In the genomic region with DNA sequence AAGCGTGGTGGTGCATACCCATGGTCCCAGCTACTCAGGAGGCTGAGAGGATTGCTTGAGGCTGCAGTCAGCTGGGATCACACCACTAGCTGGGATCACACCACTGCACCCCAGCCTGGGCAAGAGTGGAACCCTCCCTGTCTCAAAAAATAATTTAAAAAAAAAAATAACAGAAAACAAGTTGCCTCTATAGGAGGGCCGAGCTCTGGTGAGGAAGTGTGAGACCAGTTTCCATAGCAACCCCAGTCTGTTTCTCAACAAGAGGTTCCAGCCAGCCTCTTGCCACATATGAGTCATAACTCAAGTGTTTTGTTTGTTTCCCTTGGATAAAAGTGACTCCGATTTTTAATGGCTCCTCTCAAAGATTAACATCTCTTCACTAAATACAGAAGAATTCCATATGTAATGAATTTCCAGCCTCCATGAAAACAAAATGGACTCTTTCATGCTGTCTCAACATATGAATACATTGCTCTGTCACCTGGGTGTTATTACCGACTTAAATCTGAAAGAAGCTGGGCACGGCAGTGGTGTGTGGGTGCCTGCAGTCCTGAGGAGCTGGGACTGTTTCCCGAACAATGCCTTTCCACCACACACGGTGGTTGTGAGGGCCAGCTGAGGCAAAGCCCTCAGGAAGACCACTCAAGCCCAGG, we compare ENCODE assay signal across 8 cellular contexts. TPM values are rescaled to one million over a fixed set of nuclear protein-coding genes. Genes with fewer than 3 reads are reported as not detected.
DNase-seq lines count a peak whose midpoint lies in the region; ATAC-seq and TF ChIP-seq lines count a peak whose summit lies in the region.

No MANE protein-coding gene starts in this region.

- DNase-seq in COR-L47 (lab: John Stamatoyannopoulos, UW) (peak; percentile 46), fibroblast of gingiva (ENCODE audit: low read depth) (peak; percentile 99)
- DNase-seq in activated T-cell treated with anti-CD3 and anti-CD28 coated beads, Interleukin-2, amount 50 U/mL, for 4 hours = peak; percentile 35
- peak; percentile 34 to 91 (median 75) for DNase-seq in naive thymus-derived CD8-positive, alpha-beta T cell

- H3K4me2 ChIP-seq in OCI-LY1 (ENCODE audit: low read length) = no peak overlapping the region

- no peaks in the 10 kb centered on the region for H3K9me2 ChIP-seq in OCI-LY1 (ENCODE audit: low read depth, low read length)

- H3F3A ChIP-seq in OCI-LY1 (ENCODE audit: insufficient read depth, low read length) = no peaks in the 10 kb centered on the region

- H3K9ac ChIP-seq in OCI-LY1 (ENCODE audit: low read length) = no peak overlapping the region

- no peak overlapping the region for H2AFZ ChIP-seq in OCI-LY1 (ENCODE audit: low read length)

- peak overlapping the region; percentile 98 to 100 (median 99) for H3K27ac Mint-ChIP-seq in naive thymus-derived CD8-positive, alpha-beta T cell

- no peak for TF ChIP-seq CTCF in OCI-LY1 (IDR thresholded peaks at IDR 0.05; ENCODE audit: low read length)

- ATAC-seq in GM19455 (IDR thresholded peaks at IDR 0.05; ENCODE audit: unreplicated experiment) (peak; percentile 96), HG03520 (IDR thresholded peaks at IDR 0.05; ENCODE audit: unreplicated experiment) (peak; percentile 97)
- peak; percentile 73 to 79 for ATAC-seq in activated T-cell treated with anti-CD3 and anti-CD28 coated beads, Interleukin-2, amount 50 U/mL, for 4 hours
- ATAC-seq in naive thymus-derived CD8-positive, alpha-beta T cell = peak; percentile 70

- H3K4me3 ChIP-seq in OCI-LY1 (ENCODE audit: low read depth, low read length, poor library complexity, severe bottlenecking) = no peak overlapping the region
- no peak overlapping the region for H3K4me3 ChIP-seq in thymus (ENCODE audit: low read length)

- no peaks in the 10 kb centered on the region for H4K20me1 ChIP-seq in OCI-LY1 (ENCODE audit: insufficient read depth, low read length)

- H3K4me3 Mint-ChIP-seq in activated T-cell treated with anti-CD3 and anti-CD28 coated beads, Interleukin-2, amount 50 U/mL, for 4 hours = peak overlapping the region; percentile 60
- H3K4me3 Mint-ChIP-seq in naive thymus-derived CD8-positive, alpha-beta T cell = peak overlapping the region; percentile 33 to 84 (median 70)

- H3K27ac ChIP-seq in OCI-LY1 (ENCODE audit: low read depth, low read length, poor library complexity, severe bottlenecking) (peak overlapping the region; percentile 29), thymus (ENCODE audit: low read depth) (peak overlapping the region; percentile 80)

- H3K27me3 ChIP-seq in OCI-LY1 (ENCODE audit: insufficient read depth, low read length) = no peaks in the 10 kb centered on the region
- no peaks in the 10 kb centered on the region for H3K27me3 ChIP-seq in thymus (ENCODE audit: control insufficient read depth, insufficient read depth)

- no peaks in the 10 kb centered on the region for H3K9me3 Mint-ChIP-seq in activated T-cell treated with anti-CD3 and anti-CD28 coated beads, Interleukin-2, amount 50 U/mL, for 4 hours
- no peaks in the 10 kb centered on the region for H3K9me3 Mint-ChIP-seq in naive thymus-derived CD8-positive, alpha-beta T cell

- H3K27me3 Mint-ChIP-seq in activated T-cell treated with anti-CD3 and anti-CD28 coated beads, Interleukin-2, amount 50 U/mL, for 4 hours (ENCODE audit: low read depth) = no peaks in the 10 kb centered on the region
- H3K27me3 Mint-ChIP-seq in naive thymus-derived CD8-positive, alpha-beta T cell = no peaks in the 10 kb centered on the region

- peaks cover 12% of the 10 kb centered on the region for H3K4me1 ChIP-seq in OCI-LY1 (ENCODE audit: insufficient read depth, low read length, severe bottlenecking)
- H3K4me1 ChIP-seq in thymus (ENCODE audit: control insufficient read depth, insufficient read depth, low read length) = no peaks in the 10 kb centered on the region

- POLR2A ChIA-PET in naive thymus-derived CD8-positive, alpha-beta T cell (lab: Charles Lee) = interaction anchor here (0.6 to 6.0 kb wide), 6 partner anchors 17 to 248 kb away, joined by 3 to 63 read pairs (median 7); a partner anchor contains a TSS

- H3K36me3 ChIP-seq in OCI-LY1 (ENCODE audit: insufficient read depth, low read length) (peaks cover 20% of the 10 kb centered on the region; the same call in 1 of the 2 replicates), thymus (ENCODE audit: control insufficient read depth, insufficient read depth) (peaks cover 51% of the 10 kb centered on the region)

- 30% methylated on average over 7 of the region's 7 CpGs for WGBS in thymus

- H3K79me2 ChIP-seq in OCI-LY1 (ENCODE audit: insufficient read depth, low read length) = no peaks in the 10 kb centered on the region

- H3K9me3 ChIP-seq in OCI-LY1 (ENCODE audit: low read length) = no peaks in the 10 kb centered on the region
- H3K9me3 ChIP-seq in thymus (ENCODE audit: control insufficient read depth) = no peaks in the 10 kb centered on the region

- H3K4me1 Mint-ChIP-seq in activated T-cell treated with anti-CD3 and anti-CD28 coated beads, Interleukin-2, amount 50 U/mL, for 4 hours (ENCODE audit: low read depth) = peaks cover 60% of the 10 kb centered on the region
- H3K4me1 Mint-ChIP-seq in naive thymus-derived CD8-positive, alpha-beta T cell = peaks cover 24 to 63% (median 54%) of the 10 kb centered on the region in 4 donors

- peaks cover 34% of the 10 kb centered on the region for H3K36me3 Mint-ChIP-seq in activated T-cell treated with anti-CD3 and anti-CD28 coated beads, Interleukin-2, amount 50 U/mL, for 4 hours (ENCODE audit: insufficient read depth)
- peaks cover 0 to 43% (median 17%) of the 10 kb centered on the region in 3 donors for H3K36me3 Mint-ChIP-seq in naive thymus-derived CD8-positive, alpha-beta T cell

RNA-seq across cellular contexts. Expression of a gene that starts 19.7 kb away (rescaled TPM):
- 10 to 100 TPM; 40.3 to 48.4 (median 45.1) TPM for total RNA-seq in activated T-cell treated with anti-CD3 and anti-CD28 coated beads, Interleukin-2, amount 50 U/mL, for 4 hours
- 10 to 100 TPM; 50.8 to 52.4 TPM for total RNA-seq in naive thymus-derived CD8-positive, alpha-beta T cell
- 10 to 100 TPM; 45.6 to 65.0 (median 56.0) TPM for polyA plus RNA-seq in naive thymus-derived CD8-positive, alpha-beta T cell
- 50.4 TPM for polyA plus RNA-seq in thymus

RNA-seq across cellular contexts. Expression of a gene that starts 19.9 kb away (rescaled TPM):
- 10 to 100 TPM; 18.6 to 25.4 (median 24.2) TPM for total RNA-seq in activated T-cell treated with anti-CD3 and anti-CD28 coated beads, Interleukin-2, amount 50 U/mL, for 4 hours
- 1 to 10 TPM; 9.1 to 9.6 TPM for total RNA-seq in naive thymus-derived CD8-positive, alpha-beta T cell
- 10 to 100 TPM in 2 of 3 donors, 1 to 10 TPM in 1; 6.8 to 15.8 (median 11.5) TPM for polyA plus RNA-seq in naive thymus-derived CD8-positive, alpha-beta T cell
- polyA plus RNA-seq in thymus = 10.8 TPM

RNA-seq across cellular contexts. Expression of a gene that starts 33.9 kb away (rescaled TPM):
- total RNA-seq in activated T-cell treated with anti-CD3 and anti-CD28 coated beads, Interleukin-2, amount 50 U/mL, for 4 hours = 10 to 100 TPM; 20.6 to 25.9 (median 23.5) TPM
- total RNA-seq in naive thymus-derived CD8-positive, alpha-beta T cell = 10 to 100 TPM; 90.9 to 95.2 TPM
- polyA plus RNA-seq in naive thymus-derived CD8-positive, alpha-beta T cell = 10 to 100 TPM; 28.5 to 49.6 (median 49.4) TPM
- 32.8 TPM for polyA plus RNA-seq in thymus

RNA-seq across cellular contexts. Expression of a gene that starts 34.1 kb away (rescaled TPM):
- total RNA-seq in activated T-cell treated with anti-CD3 and anti-CD28 coated beads, Interleukin-2, amount 50 U/mL, for 4 hours = 10 to 100 TPM; 19.8 to 21.9 (median 20.9) TPM
- total RNA-seq in naive thymus-derived CD8-positive, alpha-beta T cell = 10 to 100 TPM; 10.4 to 11.6 TPM
- polyA plus RNA-seq in naive thymus-derived CD8-positive, alpha-beta T cell = 10 to 100 TPM; 20.8 to 26.5 (median 24.8) TPM
- 18.3 TPM for polyA plus RNA-seq in thymus

Comparison
In these comparisons a context has a peak if more than half of its experiments do, and no peak if none do; other contexts are left out.
1. DNase-seq: peak in every context shown above with its lines; median percentile 99 in fibroblast of gingiva; 75 in naive thymus-derived CD8-positive, alpha-beta T cell; 46 in COR-L47; 35 in activated T-cell treated with anti-CD3 and anti-CD28 coated beads, Interleukin-2, amount 50 U/mL, for 4 hours.